9 cellular contexts compared by ENCODE assay signal in genomic region chr15:43186003-43186353, GRCh38. TPM values are rescaled to one million over a fixed set of nuclear protein-coding genes. Genes with fewer than 3 reads are reported as not detected.
DNase-seq lines count a peak whose midpoint lies in the region; FAIRE-seq and TF ChIP-seq lines count a peak whose summit lies in the region.
"Had no signal": no experiment of that assay in that cellular context is flagged by ENCODE, and none has a peak within 500 bp of the region (broad histone marks: within the 10 kb centered on the region; RNA-seq: fewer than 3 reads in every experiment).

No MANE protein-coding gene starts in this region.

- intact Hi-C loops in ascending aorta (cut with DNase I) = no loop called here
- intact Hi-C loops in posterior cingulate gyrus (cut with DNase I) = loop anchor here (5.0 to 10.0 kb wide), 2 partner anchors 81 to 101 kb away; partner anchors contain the start of gene UBR1

- H3K4me2 ChIP-seq in keratinocyte (ENCODE audit: control insufficient read depth, extremely low read depth, insufficient read depth, low read depth, low read length) = peak overlapping the region; percentile 96

- dilution Hi-C loops in keratinocyte (cut with MboI; ENCODE audit: extremely low pct_ligation_motif_present, low sequenced_read_pairs) = no loop called here

- peak overlapping the region; percentile 94 to 95 for H3K4me3 ChIP-seq in ascending aorta
- H3K4me3 ChIP-seq in keratinocyte (ENCODE audit: control insufficient read depth in 2 of 3, extremely low read depth in 1 of 3, insufficient read depth in 2 of 3, low read depth in 1 of 3, low read length in 3 of 3) = peak overlapping the region; percentile 54 to 82 (median 74)
- H3K4me3 ChIP-seq in stomach smooth muscle (ENCODE audit: low read length in 2 of 2) = peak overlapping the region; percentile 78 to 89

- no peaks in the 10 kb centered on the region for H3K27me3 ChIP-seq in ascending aorta
- H3K27me3 ChIP-seq in keratinocyte (ENCODE audit: control insufficient read depth, extremely low read depth, insufficient read depth, low read length) = no peaks in the 10 kb centered on the region
- no peaks in the 10 kb centered on the region for H3K27me3 ChIP-seq in stomach smooth muscle (ENCODE audit: control insufficient read depth in 1 of 2, insufficient read depth in 2 of 2, low read length in 2 of 2)

- H3K36me3 ChIP-seq in ascending aorta (peaks cover 18 to 34% of the 10 kb centered on the region in 2 donors), keratinocyte (ENCODE audit: control insufficient read depth in 2 of 2, extremely low read depth in 1 of 2, insufficient read depth in 2 of 2, low read length in 2 of 2) (peaks cover 7 to 9% of the 10 kb centered on the region in 2 experiments), stomach smooth muscle (ENCODE audit: control insufficient read depth in 2 of 2, insufficient read depth in 2 of 2, low read length in 2 of 2) (peaks cover 14 to 17% of the 10 kb centered on the region in 2 donors)

- H3K79me2 ChIP-seq in keratinocyte (ENCODE audit: control insufficient read depth, insufficient read depth, low read length) = peaks cover 2% of the 10 kb centered on the region

- no peaks in the 10 kb centered on the region for H3K9me1 ChIP-seq in keratinocyte (ENCODE audit: control insufficient read depth, extremely low read depth, insufficient read depth, low read length)

- no peaks in the 10 kb centered on the region for H3K9me3 ChIP-seq in ascending aorta
- no peaks in the 10 kb centered on the region for H3K9me3 ChIP-seq in keratinocyte (ENCODE audit: control insufficient read depth, low read depth, low read length)
- no peaks in the 10 kb centered on the region for H3K9me3 ChIP-seq in stomach smooth muscle (ENCODE audit: control insufficient read depth in 2 of 2, low read length in 2 of 2)

- DNase-seq in ACHN (peak; percentile 4), GM19239 (ENCODE audit: insufficient read length, low spot score) (peak; percentile 38), HPDE6-E6E7 (ENCODE audit: extremely low spot score) (peak; percentile 26), ascending aorta (ENCODE audit: low spot score in 2 of 2) (no peak), keratinocyte (ENCODE audit: low read depth, low spot score) (no peak), posterior cingulate gyrus (no peak), NCI-H1436 (lab: John Stamatoyannopoulos, UW) (no peak)

- H3K27ac ChIP-seq in ascending aorta (peak overlapping the region; percentile 96 to 97), keratinocyte (ENCODE audit: control insufficient read depth, insufficient read depth, low read length) (peak overlapping the region; percentile 29), stomach smooth muscle (ENCODE audit: low read length) (peak overlapping the region; percentile 77)

- H3K9ac ChIP-seq in keratinocyte (ENCODE audit: control insufficient read depth, extremely low read depth, insufficient read depth, low read length) (peak overlapping the region; percentile 73), stomach smooth muscle (ENCODE audit: low read length in 2 of 2) (peak overlapping the region; percentile 77 to 89)

- no peak for FAIRE-seq in GM19239 (lab: Jason Lieb, UNC)
- FAIRE-seq in keratinocyte (lab: Jason Lieb, UNC) = no peak

- H3K4me1 ChIP-seq in ascending aorta (peaks cover 0 to 13% of the 10 kb centered on the region in 2 donors), keratinocyte (ENCODE audit: control insufficient read depth, extremely low read depth, insufficient read depth, low read length) (peaks cover 9% of the 10 kb centered on the region), stomach smooth muscle (ENCODE audit: control insufficient read depth, insufficient read depth, low read length) (peaks cover 15% of the 10 kb centered on the region)

- no peak for TF ChIP-seq CTCF in ascending aorta (IDR thresholded peaks at IDR 0.05)
- TF ChIP-seq CTCF in keratinocyte (optimal IDR thresholded peaks at IDR 0.05 in 1 of 3, IDR thresholded peaks at IDR 0.05 in 1 of 3, conservative IDR thresholded peaks at IDR 0.05 in 1 of 3; ENCODE audit: extremely low read depth in 1 of 3, insufficient read depth in 2 of 3, low read length in 3 of 3) = no peak

- H4K20me1 ChIP-seq in keratinocyte (ENCODE audit: control insufficient read depth, extremely low read depth, insufficient read depth, low read length) = no peaks in the 10 kb centered on the region

- H2AFZ ChIP-seq in keratinocyte (ENCODE audit: control insufficient read depth, low read length) = peak overlapping the region; percentile 54

- in situ Hi-C loops in ACHN (cut with HindIII; ENCODE audit: low pct_ligation_motif_present, low pct_unique_long_range_greater_than_20kb, low sequenced_read_pairs) = no loop called here

RNA-seq across cellular contexts. Expression of gene CCNDBP1, which starts 0.8 kb away (rescaled TPM):
- total RNA-seq in ascending aorta = 44.9 TPM
- polyA plus RNA-seq in keratinocyte = 42.8 to 53.5 TPM (median 46.1 TPM) in 3 replicates
- 39.2 TPM for polyA plus RNA-seq in keratinocyte (2011; ENCODE audit: low read depth)
- polyA plus RNA-seq in keratinocyte (2011; cell fraction: cytosol; rRNA removed) = 44.1 and 78.0 TPM in 2 replicates
- polyA plus RNA-seq in keratinocyte (2011; cell fraction: nucleus; rRNA removed) = 49.2 and 57.5 TPM in 2 replicates
- polyA plus RNA-seq in keratinocyte (2012; ENCODE audit: low replicate concordance) = 31.1 and 47.2 TPM in 2 replicates
- 9.8 to 25.8 TPM (median 15.9 TPM) in 3 replicates for polyA minus RNA-seq in keratinocyte
- polyA minus RNA-seq in keratinocyte (2011; cell fraction: cytosol; rRNA and poly(A)+ RNA removed) = 18.0 TPM
- polyA minus RNA-seq in keratinocyte (2011; cell fraction: nucleus; rRNA and poly(A)+ RNA removed) = 9.8 and 19.2 TPM in 2 replicates

RNA-seq across cellular contexts. Expression of gene EPB42, which starts 34.8 kb away (rescaled TPM):
- total RNA-seq in ascending aorta = not detected
- not detected in 3 replicates for polyA plus RNA-seq in keratinocyte
- polyA plus RNA-seq in keratinocyte (2011; ENCODE audit: low read depth) = not detected
- polyA plus RNA-seq in keratinocyte (2011; cell fraction: cytosol; rRNA removed) = not detected in 2 replicates
- not detected in 2 replicates for polyA plus RNA-seq in keratinocyte (2011; cell fraction: nucleus; rRNA removed)
- polyA plus RNA-seq in keratinocyte (2012; ENCODE audit: low replicate concordance) = not detected in 2 replicates
- not detected in 3 replicates for polyA minus RNA-seq in keratinocyte
- not detected for polyA minus RNA-seq in keratinocyte (2011; cell fraction: cytosol; rRNA and poly(A)+ RNA removed)
- not detected in 2 replicates for polyA minus RNA-seq in keratinocyte (2011; cell fraction: nucleus; rRNA and poly(A)+ RNA removed)
- total RNA-seq: renal cortical epithelial cell had no signal

RNA-seq across cellular contexts. Expression of gene TMEM62, which starts 52.6 kb away (rescaled TPM):
- total RNA-seq in ascending aorta = 9.0 TPM
- 4.5 to 5.5 TPM (median 4.6 TPM) in 3 replicates for polyA plus RNA-seq in keratinocyte
- 6.7 TPM for polyA plus RNA-seq in keratinocyte (2011; ENCODE audit: low read depth)
- 3.0 and 5.0 TPM in 2 replicates for polyA plus RNA-seq in keratinocyte (2011; cell fraction: cytosol; rRNA removed)
- polyA plus RNA-seq in keratinocyte (2011; cell fraction: nucleus; rRNA removed) = 8.3 and 10.2 TPM in 2 replicates
- 3.7 and 8.4 TPM in 2 replicates for polyA plus RNA-seq in keratinocyte (2012; ENCODE audit: low replicate concordance)
- polyA minus RNA-seq in keratinocyte = 2.6 to 6.1 TPM (median 2.7 TPM) in 3 replicates
- 3.8 TPM for polyA minus RNA-seq in keratinocyte (2011; cell fraction: cytosol; rRNA and poly(A)+ RNA removed)
- 2.6 and 8.6 TPM in 2 replicates for polyA minus RNA-seq in keratinocyte (2011; cell fraction: nucleus; rRNA and poly(A)+ RNA removed)

Comparison
In these comparisons a context has a peak if more than half of its experiments do, and no peak if none do; other contexts are left out.
1. DNase-seq: peak in ACHN (single experiment), GM19239 (single experiment) and HPDE6-E6E7 (single experiment); none in ascending aorta (0 of 2), keratinocyte (single experiment), posterior cingulate gyrus (0 of 10) and NCI-H1436 (single experiment).
2. H3K27ac ChIP-seq: peak in every context shown above with its lines; median percentile 96 in ascending aorta; 77 in stomach smooth muscle; 29 in keratinocyte.
3. Peak in every context shown above with its lines, with median percentiles within 50 percentile points of each other: H3K4me3 ChIP-seq.